Comparison of ENCODE assay signal across 23 cellular contexts in the genomic region with DNA sequence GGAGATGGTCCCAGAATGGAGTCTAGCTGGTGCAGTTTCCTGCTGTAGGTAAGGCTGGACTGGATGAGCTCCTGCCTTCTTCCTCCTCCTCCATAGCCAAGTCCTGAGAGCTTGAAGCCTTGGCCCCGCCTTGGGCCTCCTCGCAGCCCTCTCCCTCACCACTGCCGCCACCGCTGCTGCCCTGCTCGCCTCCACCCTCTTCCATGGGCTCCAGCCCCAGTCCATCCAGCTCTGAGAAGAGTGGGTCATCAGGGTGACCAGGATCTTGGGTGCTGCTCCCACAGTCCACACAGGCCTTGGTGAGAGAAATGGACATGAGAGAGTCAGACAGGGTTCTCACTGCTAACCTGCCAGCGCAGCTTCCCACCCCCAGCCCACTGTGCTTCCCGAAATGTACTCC. TPM values are rescaled to one million over a fixed set of nuclear protein-coding genes. Genes with fewer than 3 reads are reported as not detected.
DNase-seq lines count a peak whose midpoint lies in the region; ATAC-seq and TF ChIP-seq lines count a peak whose summit lies in the region.
"Had no signal": no experiment of that assay in that cellular context is flagged by ENCODE, and none has a peak within 500 bp of the region (broad histone marks: within the 10 kb centered on the region; RNA-seq: fewer than 3 reads in every experiment).

No MANE protein-coding gene starts in this region.

- WGBS in thyroid gland, 2 donors: 91 to 94% methylated on average over 7 of the region's 7 CpGs

- no peaks in the 10 kb centered on the region for H3K4me1 Mint-ChIP-seq in activated T-cell treated with anti-CD3 and anti-CD28 coated beads, Interleukin-2, amount 50 U/mL, for 24 hours (ENCODE audit: low read depth)
- H3K4me1 Mint-ChIP-seq in activated T-cell treated with anti-CD3 and anti-CD28 coated beads, Interleukin-2, amount 50 U/mL, for 72 hours (ENCODE audit: low read depth): no peaks in the 10 kb centered on the region
- peaks cover 3% of the 10 kb centered on the region for H3K4me1 Mint-ChIP-seq in central memory CD8-positive, alpha-beta T cell
- H3K4me1 Mint-ChIP-seq in naive thymus-derived CD8-positive, alpha-beta T cell: peaks cover 0 to 26% (median 8%) of the 10 kb centered on the region in 4 donors

- H3K9me3 Mint-ChIP-seq in activated T-cell treated with anti-CD3 and anti-CD28 coated beads, Interleukin-2, amount 50 U/mL, for 24 hours: no peaks in the 10 kb centered on the region
- no peaks in the 10 kb centered on the region for H3K9me3 Mint-ChIP-seq in activated T-cell treated with anti-CD3 and anti-CD28 coated beads, Interleukin-2, amount 50 U/mL, for 72 hours
- no peaks in the 10 kb centered on the region for H3K9me3 Mint-ChIP-seq in central memory CD8-positive, alpha-beta T cell
- H3K9me3 Mint-ChIP-seq in naive thymus-derived CD8-positive, alpha-beta T cell: no peaks in the 10 kb centered on the region
- H3K9me3 Mint-ChIP-seq: activated T-helper 2 cell treated with anti-CD3 and anti-CD28 coated beads, Interferon-gamma antibody, Interleukin-2, Interleukin-4, amounts not matched to agents 10 μg/mL and 5 μg/mL and 100 μg/mL, durations not matched to agents 14 hours and 24 hours and 36 hours; HFFc6; WTC11 had no signal

- DNase-seq in activated T-cell treated with anti-CD3 and anti-CD28 coated beads, Interleukin-2, amount 50 U/mL, for 24 hours: no peak
- DNase-seq in activated T-cell treated with anti-CD3 and anti-CD28 coated beads, Interleukin-2, amount 50 U/mL, for 72 hours: no peak
- no peak for DNase-seq in central memory CD8-positive, alpha-beta T cell (ENCODE audit: low spot score in 2 of 2)
- DNase-seq in naive thymus-derived CD8-positive, alpha-beta T cell: peak in 5 of 10 donors; percentile 4 to 29 (median 19)
- DNase-seq in thyroid gland (no peak), NOMO-1 treated with DMSO at 0.1 percent for 48 hours (lab: John Stamatoyannopoulos, UW; ENCODE audit: unreplicated experiment) (no peak), NCI-H2029 (lab: John Stamatoyannopoulos, UW) (no peak)
- DNase-seq in stimulated activated naive CD4-positive, alpha-beta T cell treated with Interleukin-2 at 50 U/mL for 16 hours (lab: John Stamatoyannopoulos, UW): no peak
- DNase-seq: activated CD8-positive, alpha-beta memory T cell treated with anti-CD3 and anti-CD28 coated beads for 24 hours; caudate nucleus; HFFc6; MV-4-11; NCI-H2081; NCI-H510A treated with DMSO at 0.1 percent for 48 hours; occipital lobe; SHP77 treated with DMSO at 0.1 percent for 48 hours had no signal

- POLR2A ChIA-PET in naive thymus-derived CD8-positive, alpha-beta T cell (lab: Charles Lee): interaction anchor here (1.9 to 41.9 kb wide), 7 partner anchors 12 to 81 kb away, joined by 6 to 1171 read pairs (median 37); partner anchors contain the start of genes BORCS6, HES7, PER1 and TMEM107

- no peaks in the 10 kb centered on the region for H3K27me3 Mint-ChIP-seq in activated T-cell treated with anti-CD3 and anti-CD28 coated beads, Interleukin-2, amount 50 U/mL, for 24 hours
- no peaks in the 10 kb centered on the region for H3K27me3 Mint-ChIP-seq in activated T-cell treated with anti-CD3 and anti-CD28 coated beads, Interleukin-2, amount 50 U/mL, for 72 hours (ENCODE audit: low read depth)
- H3K27me3 Mint-ChIP-seq in central memory CD8-positive, alpha-beta T cell: no peaks in the 10 kb centered on the region
- peaks cover 0 to 5% (median 0%) of the 10 kb centered on the region in 5 donors for H3K27me3 Mint-ChIP-seq in naive thymus-derived CD8-positive, alpha-beta T cell
- H3K27me3 Mint-ChIP-seq: T-helper 17 cell had no signal

- ATAC-seq in activated T-cell treated with anti-CD3 and anti-CD28 coated beads, Interleukin-2, amount 50 U/mL, for 72 hours (replicated peaks in 1 of 2): no peak
- no peak for ATAC-seq in central memory CD8-positive, alpha-beta T cell (replicated peaks; ENCODE audit: extremely low read depth, poor library complexity, severe bottlenecking)
- ATAC-seq in naive thymus-derived CD8-positive, alpha-beta T cell: no peak
- ATAC-seq: K562, T-helper 17 cell, WTC11 had no signal

- H3K4me3 ChIP-seq in thyroid gland (replicated peaks in 1 of 3): no peak overlapping the region
- H3K4me3 ChIP-seq: adrenal gland, K562 had no signal

- H3K27ac ChIP-seq in thyroid gland: peak overlapping the region in 2 of 3 donors; percentile 31 to 93
- H3K27ac ChIP-seq: C4-2B had no signal

- peak in 1 of 2 donors; percentile 4 for TF ChIP-seq POLR2A in thyroid gland (IDR thresholded peaks at IDR 0.05)

- peaks cover 63% of the 10 kb centered on the region for H3K36me3 Mint-ChIP-seq in activated T-cell treated with anti-CD3 and anti-CD28 coated beads, Interleukin-2, amount 50 U/mL, for 24 hours (ENCODE audit: low read depth)
- peaks cover 7 to 12% of the 10 kb centered on the region in 2 donors for H3K36me3 Mint-ChIP-seq in activated T-cell treated with anti-CD3 and anti-CD28 coated beads, Interleukin-2, amount 50 U/mL, for 72 hours (ENCODE audit: insufficient read depth in 2 of 2)
- peaks cover 51% of the 10 kb centered on the region for H3K36me3 Mint-ChIP-seq in central memory CD8-positive, alpha-beta T cell (ENCODE audit: insufficient read depth)
- H3K36me3 Mint-ChIP-seq in naive thymus-derived CD8-positive, alpha-beta T cell: peaks cover 0 to 58% (median 20%) of the 10 kb centered on the region in 3 donors

- H3K4me3 Mint-ChIP-seq in activated T-cell treated with anti-CD3 and anti-CD28 coated beads, Interleukin-2, amount 50 U/mL, for 24 hours: no peak overlapping the region
- H3K4me3 Mint-ChIP-seq in activated T-cell treated with anti-CD3 and anti-CD28 coated beads, Interleukin-2, amount 50 U/mL, for 72 hours: no peak overlapping the region
- peak overlapping the region; percentile 44 for H3K4me3 Mint-ChIP-seq in central memory CD8-positive, alpha-beta T cell
- peak overlapping the region in 4 of 10 donors; percentile 6 to 55 (median 42) for H3K4me3 Mint-ChIP-seq in naive thymus-derived CD8-positive, alpha-beta T cell
- H3K4me3 Mint-ChIP-seq: WTC11 had no signal

- H3K4me1 ChIP-seq in thyroid gland: peaks cover 19 to 35% of the 10 kb centered on the region in 2 donors

- no peaks in the 10 kb centered on the region for H3K9me3 ChIP-seq in thyroid gland
- H3K9me3 ChIP-seq: adrenal gland had no signal

- intact Hi-C loops in thyroid gland (cut with DNase I): loop anchor here (10.0 kb wide), 1 partner anchor 296 kb away; no protein-coding TSS in a partner anchor

- H3K36me3 ChIP-seq in thyroid gland: peaks cover 66 to 70% of the 10 kb centered on the region in 2 donors

- no peak for TF ChIP-seq CTCF in thyroid gland (IDR thresholded peaks at IDR 0.05)

- peak overlapping the region; percentile 19 for H3K27ac Mint-ChIP-seq in activated T-cell treated with anti-CD3 and anti-CD28 coated beads, Interleukin-2, amount 50 U/mL, for 24 hours
- H3K27ac Mint-ChIP-seq in activated T-cell treated with anti-CD3 and anti-CD28 coated beads, Interleukin-2, amount 50 U/mL, for 72 hours: no peak overlapping the region
- peak overlapping the region; percentile 91 for H3K27ac Mint-ChIP-seq in central memory CD8-positive, alpha-beta T cell (ENCODE audit: low read depth)
- peak overlapping the region in 6 of 10 donors; percentile 36 to 82 (median 55) for H3K27ac Mint-ChIP-seq in naive thymus-derived CD8-positive, alpha-beta T cell
- H3K27ac Mint-ChIP-seq: HFFc6, T-helper 17 cell, WTC11 had no signal

- H3K27me3 ChIP-seq in thyroid gland: no peaks in the 10 kb centered on the region
- H3K27me3 ChIP-seq: adrenal gland had no signal

RNA-seq across cellular contexts. Expression of gene PER1, which starts 11.2 kb away (rescaled TPM):
- 10 to 100 TPM; 58.2 to 78.5 TPM for total RNA-seq in activated T-cell treated with anti-CD3 and anti-CD28 coated beads, Interleukin-2, amount 50 U/mL, for 72 hours
- total RNA-seq in naive thymus-derived CD8-positive, alpha-beta T cell: 100 to 1,000 TPM; 148 to 153 TPM
- 10 to 100 TPM in 2 of 3 donors, 1 to 10 TPM in 1; 6.1 to 11.4 (median 10.7) TPM for polyA plus RNA-seq in naive thymus-derived CD8-positive, alpha-beta T cell
- 100 to 1,000 TPM in 3 of 4 donors, 10 to 100 TPM in 1; 85.2 to 148 (median 137) TPM for total RNA-seq in thyroid gland

RNA-seq across cellular contexts. Expression of gene HES7, which starts 17.1 kb away (rescaled TPM):
- total RNA-seq in activated T-cell treated with anti-CD3 and anti-CD28 coated beads, Interleukin-2, amount 50 U/mL, for 72 hours: 1 to 10 TPM; 1.5 to 4.3 TPM
- total RNA-seq in naive thymus-derived CD8-positive, alpha-beta T cell: under 1 TPM in 1 of 2 experiments, not detected in 1; 0.30 TPM
- not detected for polyA plus RNA-seq in naive thymus-derived CD8-positive, alpha-beta T cell
- 1 to 10 TPM in 1 of 4 donors, not detected in 3; 1.7 TPM for total RNA-seq in thyroid gland
- total RNA-seq: T-helper 17 cell had no signal

RNA-seq across cellular contexts. Expression of gene VAMP2, which starts 21.7 kb away (rescaled TPM):
- total RNA-seq in activated T-cell treated with anti-CD3 and anti-CD28 coated beads, Interleukin-2, amount 50 U/mL, for 72 hours: 10 to 100 TPM; 71.3 to 73.6 TPM
- 100 to 1,000 TPM; 219 to 238 TPM for total RNA-seq in naive thymus-derived CD8-positive, alpha-beta T cell
- 10 to 100 TPM; 50.4 to 84.2 (median 64.4) TPM for polyA plus RNA-seq in naive thymus-derived CD8-positive, alpha-beta T cell
- 10 to 100 TPM; 30.6 to 35.2 (median 33.4) TPM for total RNA-seq in thyroid gland

RNA-seq across cellular contexts. Expression of gene ALOXE3, which starts 22.7 kb away (rescaled TPM):
- not detected for total RNA-seq in activated T-cell treated with anti-CD3 and anti-CD28 coated beads, Interleukin-2, amount 50 U/mL, for 72 hours
- total RNA-seq in naive thymus-derived CD8-positive, alpha-beta T cell: under 1 TPM; 0.18 to 0.52 TPM
- under 1 TPM in 1 of 3 donors, not detected in 2; 0.13 TPM for polyA plus RNA-seq in naive thymus-derived CD8-positive, alpha-beta T cell
- not detected for total RNA-seq in thyroid gland
- total RNA-seq: A673; activated T-helper 2 cell treated with anti-CD3 and anti-CD28 coated beads, Interferon-gamma antibody, Interleukin-2, Interleukin-4, amounts not matched to agents 10 μg/mL and 5 μg/mL and 100 μg/mL, durations not matched to agents 14 hours and 24 hours and 36 hours; adrenal gland; T-helper 17 cell had no signal
- polyA plus RNA-seq: adrenal gland, K562 had no signal

RNA-seq across cellular contexts. Expression of gene TMEM107, which starts 35.1 kb away (rescaled TPM):
- 10 to 100 TPM; 45.1 to 50.8 TPM for total RNA-seq in activated T-cell treated with anti-CD3 and anti-CD28 coated beads, Interleukin-2, amount 50 U/mL, for 72 hours
- total RNA-seq in naive thymus-derived CD8-positive, alpha-beta T cell: 10 to 100 TPM; 17.2 to 19.4 TPM
- polyA plus RNA-seq in naive thymus-derived CD8-positive, alpha-beta T cell: 10 to 100 TPM; 36.4 to 55.3 (median 41.9) TPM
- 10 to 100 TPM; 19.7 to 34.7 (median 32.2) TPM for total RNA-seq in thyroid gland
